Comparison of ENCODE assay signal across 14 cellular contexts in the genomic region with DNA sequence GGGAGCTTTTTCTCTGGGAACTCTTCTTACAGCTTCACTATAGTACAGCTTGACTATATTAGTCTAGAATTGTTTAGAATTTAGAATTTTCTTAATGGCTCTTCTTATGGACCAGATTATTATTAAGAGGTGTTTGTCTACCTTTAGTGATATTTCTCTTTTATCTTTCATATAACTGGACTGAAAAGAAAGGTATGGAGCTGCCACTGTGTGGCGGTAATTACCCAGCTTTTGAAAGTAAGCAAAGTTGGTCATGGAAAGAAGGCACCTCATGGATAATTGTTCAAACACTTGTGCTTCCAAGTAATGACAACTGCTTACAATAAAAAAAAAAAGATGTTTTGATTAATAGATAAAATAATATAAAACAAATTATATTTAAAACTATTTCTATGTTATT.
DNase-seq lines count a peak whose midpoint lies in the region; ATAC-seq and TF ChIP-seq lines count a peak whose summit lies in the region.
"Had no signal": no experiment of that assay in that cellular context is flagged by ENCODE, and none has a peak within 500 bp of the region (broad histone marks: within the 10 kb centered on the region; RNA-seq: fewer than 3 reads in every experiment).

No MANE protein-coding gene starts in this region.

- H3K4me3 ChIP-seq in GM23338 (no peak overlapping the region), PC-3 (ENCODE audit: low read length) (no peak overlapping the region), iPS DF 6.9 (ENCODE audit: low read length) (no peak overlapping the region)
- H3K4me3 ChIP-seq: PC-9 had no signal

- H3K4me2 ChIP-seq in GM23338 (no peak overlapping the region), PC-3 (ENCODE audit: low read length) (no peak overlapping the region)
- H3K4me2 ChIP-seq: PC-9 had no signal

- H3K79me2 ChIP-seq in GM23338 (replicated peaks; ENCODE audit: insufficient read depth) (no peaks in the 10 kb centered on the region), PC-3 (ENCODE audit: low read length) (no peaks in the 10 kb centered on the region)

- H3K9me2 ChIP-seq in GM23338 (ENCODE audit: insufficient read depth): no peaks in the 10 kb centered on the region
- H3K9me2 ChIP-seq in PC-3 (replicated peaks; ENCODE audit: low read length): no peaks in the 10 kb centered on the region

- peak; percentile 30 for DNase-seq in GM23338 (ENCODE audit: low spot score)
- peak; percentile 49 for DNase-seq in PC-3
- peak; percentile 1 for DNase-seq in iPS DF 6.9 (ENCODE audit: low read depth, low spot score)
- DNase-seq in NCI-H2227 (lab: John Stamatoyannopoulos, UW; ENCODE audit: unreplicated experiment): no peak
- DNase-seq in amniotic stem cell (lab: John Stamatoyannopoulos, UW): no peak
- DNase-seq in KG1 (lab: John Stamatoyannopoulos, UW): no peak
- DNase-seq in Right ventricle myocardium superior: no peak
- DNase-seq: activated CD8-positive, alpha-beta memory T cell treated with anti-CD3 and anti-CD28 coated beads, Interleukin-2, amount 50 U/mL, for 48 hours; activated naive CD8-positive, alpha-beta T cell treated with anti-CD3 and anti-CD28 coated beads, Interleukin-2, amount 50 U/mL, for 24 hours; CD4-positive, alpha-beta memory T cell; kidney glomerular epithelial cell; NCI-H1436 treated with DMSO at 0.1 percent for 48 hours; PC-9 had no signal

- intact Hi-C loops in PC-3 (cut with micrococcal nuclease) (loop anchor here (1.0 to 2.0 kb wide), 5 partner anchors 232 to 1243 kb away; no protein-coding TSS in a partner anchor), Right ventricle myocardium superior (cut with DNase I) (no loop called here)

- H3F3A ChIP-seq in GM23338 (replicated peaks; ENCODE audit: low read depth) (no peaks in the 10 kb centered on the region), PC-3 (ENCODE audit: low read length, unreplicated experiment) (no peaks in the 10 kb centered on the region)

- POLR2A ChIA-PET in PC-3 (lab: Charles Lee; ENCODE audit: unreplicated experiment): no interaction called here

- H3K4me3 Mint-ChIP-seq in GM23338: no peak overlapping the region
- H3K4me3 Mint-ChIP-seq: activated naive CD8-positive, alpha-beta T cell treated with anti-CD3 and anti-CD28 coated beads, Interleukin-2, amount 50 U/mL, for 24 hours; CD4-positive, alpha-beta memory T cell had no signal

- CTCF ChIA-PET in PC-3 (lab: Charles Lee): interaction anchor here (0.5 to 1.3 kb wide), 3 partner anchors 51 to 267 kb away, joined by 3 to 13 read pairs (median 3); no protein-coding TSS in a partner anchor

- H3K9ac ChIP-seq in PC-3 (ENCODE audit: low read length): no peak overlapping the region

- H3K27me3 ChIP-seq in GM23338 (ENCODE audit: insufficient read depth) (no peaks in the 10 kb centered on the region), PC-3 (ENCODE audit: low read length) (no peaks in the 10 kb centered on the region), iPS DF 6.9 (ENCODE audit: control insufficient read depth, insufficient read depth, low read length) (no peaks in the 10 kb centered on the region)

- TF ChIP-seq CTCF in C4-2B (conservative IDR thresholded peaks at IDR 0.05) (peak; percentile 59), GM23338 (conservative IDR thresholded peaks at IDR 0.05; ENCODE audit: low read depth in 2 of 2) (peak; percentile 66 to 68), PC-3 (conservative IDR thresholded peaks at IDR 0.05; ENCODE audit: low read depth, low read length) (peak; percentile 62)

- no peaks in the 10 kb centered on the region for H3K4me1 Mint-ChIP-seq in GM23338
- H3K4me1 Mint-ChIP-seq: activated naive CD8-positive, alpha-beta T cell treated with anti-CD3 and anti-CD28 coated beads, Interleukin-2, amount 50 U/mL, for 24 hours; CD4-positive, alpha-beta memory T cell had no signal

- no TSS peak for BruUV-seq in PC-3 (replicated peaks; lab: Mats Ljungman, UMichigan)

- no CpG with 5 or more reads among the region's 1 CpG for WGBS in iPS DF 6.9 (ENCODE audit: insufficient coverage, insufficient read length)

- H3K36me3 Mint-ChIP-seq in GM23338 (ENCODE audit: low read depth): no peaks in the 10 kb centered on the region
- H3K36me3 Mint-ChIP-seq: CD4-positive, alpha-beta memory T cell had no signal

- H3K9me3 ChIP-seq in PC-3 (ENCODE audit: low read length) (no peaks in the 10 kb centered on the region), iPS DF 6.9 (ENCODE audit: control insufficient read depth, insufficient read depth, low read length) (no peaks in the 10 kb centered on the region)

- H3K27ac ChIP-seq in C4-2B (no peak overlapping the region), GM23338 (ENCODE audit: low read depth) (no peak overlapping the region), PC-3 (ENCODE audit: low read length) (no peak overlapping the region), iPS DF 6.9 (ENCODE audit: low read length) (no peak overlapping the region)
- H3K27ac ChIP-seq: PC-9 had no signal

- no peak overlapping the region for H2AFZ ChIP-seq in GM23338
- H2AFZ ChIP-seq in PC-3 (ENCODE audit: low read length): no peak overlapping the region
- H2AFZ ChIP-seq: PC-9 had no signal

- H3K4me1 ChIP-seq in GM23338 (ENCODE audit: insufficient read depth) (no peaks in the 10 kb centered on the region), PC-3 (ENCODE audit: insufficient read depth, low read length) (no peaks in the 10 kb centered on the region), iPS DF 6.9 (ENCODE audit: control insufficient read depth, insufficient read depth, low read length) (no peaks in the 10 kb centered on the region)

- H3K9me3 Mint-ChIP-seq in GM23338: peaks cover 2% of the 10 kb centered on the region; the same call in 1 of the 3 replicates

- H4K20me1 ChIP-seq in GM23338 (replicated peaks; ENCODE audit: insufficient read depth): no peaks in the 10 kb centered on the region
- H4K20me1 ChIP-seq in PC-3 (ENCODE audit: low read length): no peaks in the 10 kb centered on the region

- H3K36me3 ChIP-seq in GM23338 (ENCODE audit: insufficient read depth) (no peaks in the 10 kb centered on the region), PC-3 (ENCODE audit: low read depth, low read length) (no peaks in the 10 kb centered on the region), iPS DF 6.9 (ENCODE audit: control insufficient read depth, insufficient read depth, low read length) (no peaks in the 10 kb centered on the region)

- no peaks in the 10 kb centered on the region for H3K27me3 Mint-ChIP-seq in GM23338 (ENCODE audit: insufficient read depth, low read depth, poor library complexity)
- H3K27me3 Mint-ChIP-seq: activated naive CD8-positive, alpha-beta T cell treated with anti-CD3 and anti-CD28 coated beads, Interleukin-2, amount 50 U/mL, for 24 hours; CD4-positive, alpha-beta memory T cell had no signal

- ATAC-seq in GM23338 (no peak), PC-3 (peak; percentile 50), Right ventricle myocardium superior (ENCODE audit: poor library complexity) (no peak)
- ATAC-seq: activated naive CD8-positive, alpha-beta T cell treated with anti-CD3 and anti-CD28 coated beads, Interleukin-2, amount 50 U/mL, for 24 hours had no signal

- H3K27ac Mint-ChIP-seq in GM23338: no peak overlapping the region
- H3K27ac Mint-ChIP-seq: activated naive CD8-positive, alpha-beta T cell treated with anti-CD3 and anti-CD28 coated beads, Interleukin-2, amount 50 U/mL, for 24 hours; CD4-positive, alpha-beta memory T cell had no signal

TF ChIP-seq in GM23338, 12 proteins besides CTCF, POLR2A, EP300 and RAD21 (continues in another document):
- no peak for TF ChIP-seq ZNF114 (CRISPR knock-in tag; IDR thresholded peaks at IDR 0.05)
- no peak for TF ChIP-seq CREB1 (CRISPR knock-in tag; IDR thresholded peaks at IDR 0.05; ENCODE audit: low read depth)
- TF ChIP-seq EZH2phosphoT487 (IDR thresholded peaks at IDR 0.05; ENCODE audit: unreplicated experiment): no peak
- TF ChIP-seq STAT1 (IDR thresholded peaks at IDR 0.05; ENCODE audit: unreplicated experiment): no peak
- no peak for TF ChIP-seq EZH2 (IDR thresholded peaks at IDR 0.05; ENCODE audit: low read depth, unreplicated experiment)

Comparison
In these comparisons a context has a peak if more than half of its experiments do, and no peak if none do; other contexts are left out.
1. DNase-seq: peak in GM23338 (single experiment), PC-3 (single experiment) and iPS DF 6.9 (single experiment); none in NCI-H2227 (single experiment), amniotic stem cell (single experiment), KG1 (single experiment) and Right ventricle myocardium superior (single experiment).
2. Peak in every context shown above with its lines, with median percentiles within 50 percentile points of each other: CTCF ChIP-seq.